25 cellular contexts compared by ENCODE assay signal in genomic region chr1:7575041-7575400, GRCh38.
"Had no signal": no experiment of that assay in that cellular context is flagged by ENCODE, and none has a peak within 500 bp of the region (broad histone marks: within the 10 kb centered on the region; RNA-seq: fewer than 3 reads in every experiment).

No MANE protein-coding gene starts in this region.

- H2AFZ ChIP-seq: neural progenitor cell had no signal

- ATAC-seq: activated T-cell treated with anti-CD3 and anti-CD28 coated beads, Interleukin-2, amount 50 U/mL, for 4 hours; naive thymus-derived CD8-positive, alpha-beta T cell; stimulated activated naive CD8-positive, alpha-beta T cell treated with anti-CD3 and anti-CD28 coated beads, Interleukin-15, Interleukin-2, amounts not matched to agents 100 U/mL and 50 U/mL, for 24 hours; T-helper 17 cell had no signal

- H3K36me3 Mint-ChIP-seq: activated naive CD8-positive, alpha-beta T cell; mesothelial cell of epicardium; naive thymus-derived CD8-positive, alpha-beta T cell; neural progenitor cell had no signal

- H3K9me3 ChIP-seq: adrenal gland, breast epithelium, left ventricle myocardium inferior, prostate gland, tibial nerve, uterus had no signal

- DNase-seq: activated CD4-positive, alpha-beta T cell treated with anti-CD3 and anti-CD28 coated beads for 4 hours; activated CD4-positive, alpha-beta T cell treated with anti-CD3 and anti-CD28 coated beads, Interleukin-2, amount 50 U/mL, for 48 hours; activated CD4-positive, CD25-positive, alpha-beta regulatory T cell; activated CD8-positive, alpha-beta memory T cell treated with anti-CD3 and anti-CD28 coated beads, Interleukin-2, amount 50 U/mL, for 48 hours; activated naive CD4-positive, alpha-beta T cell; activated T-cell treated with anti-CD3 and anti-CD28 coated beads, Interleukin-2, amount 50 U/mL, for 4 hours; kidney glomerular epithelial cell; left ventricle myocardium inferior; mammary epithelial cell; stimulated activated CD4-positive, alpha-beta T cell treated with anti-CD3 and anti-CD28 coated beads, Interleukin-12 subunit alpha, Interleukin-12 subunit beta, amount 100 ng/mL, for 4 hours; stimulated activated CD4-positive, alpha-beta T cell treated with anti-CD3 and anti-CD28 coated beads, Interleukin-4, amount 100 ng/mL, for 4 hours; stimulated activated naive CD8-positive, alpha-beta T cell treated with anti-CD3 and anti-CD28 coated beads, Interleukin-15, Interleukin-2, amounts not matched to agents 100 U/mL and 50 U/mL, for 24 hours; T-helper 17 cell had no signal

- H3K9me3 Mint-ChIP-seq: activated T-cell treated with anti-CD3 and anti-CD28 coated beads, Interleukin-2, amount 50 U/mL, for 4 hours; activated T-helper 2 cell treated with anti-CD3 and anti-CD28 coated beads, Interferon-gamma antibody, Interleukin-2, Interleukin-4, amounts not matched to agents 10 μg/mL and 5 μg/mL and 100 μg/mL, durations not matched to agents 14 hours and 24 hours and 36 hours; neural progenitor cell had no signal

- H3K4me3 Mint-ChIP-seq: activated naive CD8-positive, alpha-beta T cell; activated T-cell treated with anti-CD3 and anti-CD28 coated beads, Interleukin-2, amount 50 U/mL, for 4 hours; mesothelial cell of epicardium; naive thymus-derived CD8-positive, alpha-beta T cell; neural progenitor cell; T-helper 17 cell had no signal

- H3K27me3 ChIP-seq: adrenal gland, breast epithelium, neural progenitor cell, tibial nerve, uterus had no signal

- H3K4me2 ChIP-seq: neural progenitor cell had no signal

- H3K9ac ChIP-seq: neural progenitor cell had no signal

- FAIRE-seq: astrocyte had no signal

- H3K27ac ChIP-seq: breast epithelium, coronary artery, left ventricle myocardium inferior, neural progenitor cell, prostate gland, uterus had no signal

- H3K27ac Mint-ChIP-seq: activated naive CD8-positive, alpha-beta T cell; activated T-helper 2 cell treated with anti-CD3 and anti-CD28 coated beads, Interferon-gamma antibody, Interleukin-2, Interleukin-4, amounts not matched to agents 10 μg/mL and 5 μg/mL and 100 μg/mL, durations not matched to agents 14 hours and 24 hours and 36 hours; mesothelial cell of epicardium; naive thymus-derived CD8-positive, alpha-beta T cell; neural progenitor cell; T-helper 17 cell had no signal

- H3K4me3 ChIP-seq: adrenal gland, breast epithelium, coronary artery, left ventricle myocardium inferior, neural progenitor cell, prostate gland, tibial nerve, uterus had no signal

- H3K4me1 ChIP-seq: adrenal gland, breast epithelium, neural progenitor cell, uterus had no signal

- H3K36me3 ChIP-seq: adrenal gland, breast epithelium, left ventricle myocardium inferior, neural progenitor cell, prostate gland, tibial nerve, uterus had no signal

- H3K4me1 Mint-ChIP-seq: naive thymus-derived CD8-positive, alpha-beta T cell; T-helper 17 cell had no signal
